In the genomic region with DNA sequence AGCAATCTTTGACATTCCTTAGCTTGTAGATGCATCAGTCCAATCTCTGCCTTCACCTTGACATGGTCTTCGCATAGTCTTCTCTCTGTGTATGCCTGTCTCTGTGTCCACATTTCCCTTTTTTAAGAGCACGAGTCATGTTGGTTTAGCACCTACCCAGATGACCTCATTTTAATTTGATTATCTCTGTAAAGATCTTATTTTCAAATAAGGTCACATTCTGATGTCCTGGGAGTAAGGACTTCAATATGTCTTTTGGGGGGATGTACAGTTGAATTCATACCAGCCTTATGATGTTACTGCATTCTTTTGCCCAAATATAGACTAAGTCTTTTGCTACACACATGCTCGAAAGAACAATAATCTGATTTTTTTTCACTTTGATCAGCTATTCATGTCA, we compare ENCODE assay signal across 31 cellular contexts. TPM values are rescaled to one million over a fixed set of nuclear protein-coding genes. Genes with fewer than 3 reads are reported as not detected.
A peak's percentile ranks its signal among the peaks of the same experiment; 100 is the strongest.
DNase-seq lines count a peak whose midpoint lies in the region; ATAC-seq, FAIRE-seq and TF ChIP-seq lines count a peak whose summit lies in the region.
"Had no signal": no experiment of that assay in that cellular context is flagged by ENCODE, and none has a peak within 500 bp of the region (broad histone marks: within the 10 kb centered on the region; RNA-seq: fewer than 3 reads in every experiment).

No MANE protein-coding gene starts in this region.

- BruUV-seq in endothelial cell of umbilical vein (replicated peaks; lab: Mats Ljungman, UMichigan): no TSS peak

- no peaks in the 10 kb centered on the region for H4K20me1 ChIP-seq in endothelial cell of umbilical vein (replicated peaks; ENCODE audit: control insufficient read depth, extremely low read depth, insufficient read depth, low read length)

- ATAC-seq in A549 (peak in 1 of 2 experiments; percentile 23; a peak in 1 of 6 replicates), GM19023 (IDR thresholded peaks at IDR 0.05; ENCODE audit: unreplicated experiment) (no peak), GM18870 (IDR thresholded peaks at IDR 0.05; ENCODE audit: unreplicated experiment) (no peak)
- ATAC-seq: activated CD8-positive, alpha-beta memory T cell treated with anti-CD3 and anti-CD28 coated beads, Interleukin-2, amount 10 ng/mL, durations not matched to agents 7 days and 5 days; esophagus mucosa; left cardiac atrium; pancreas; right cardiac atrium; stimulated activated memory B cell treated with anti-CD40 and anti-IgM and Interleukin-4, amounts not matched to agents 10 μg/mL and 1 μg/mL and 100 μg/mL, for 72 hours had no signal

- POLR2A ChIA-PET in A549 (lab: Yijun Ruan, JAX) (no interaction called here), endothelial cell of umbilical vein (lab: Charles Lee) (no interaction called here)
- POLR2A ChIA-PET in CD8-positive, alpha-beta memory T cell (lab: Charles Lee): no interaction called here

- H3K36me3 ChIP-seq in CD8-positive, alpha-beta memory T cell (ENCODE audit: insufficient read depth, low read length): no peaks in the 10 kb centered on the region
- H3K36me3 ChIP-seq in endothelial cell of umbilical vein (ENCODE audit: control insufficient read depth in 2 of 2, extremely low read depth in 1 of 2, insufficient read depth in 2 of 2, low read length in 2 of 2): no peaks in the 10 kb centered on the region
- H3K36me3 ChIP-seq: cardiac muscle cell, pancreas had no signal

- H3K9me3 ChIP-seq in A549: no peaks in the 10 kb centered on the region
- H3K9me3 ChIP-seq in CD8-positive, alpha-beta memory T cell (ENCODE audit: low read length): no peaks in the 10 kb centered on the region
- no peaks in the 10 kb centered on the region for H3K9me3 ChIP-seq in endothelial cell of umbilical vein (replicated peaks; ENCODE audit: control insufficient read depth, insufficient read depth, low read length)
- H3K9me3 ChIP-seq: pancreas had no signal

- H3K9me3 Mint-ChIP-seq in CD8-positive, alpha-beta memory T cell: no peaks in the 10 kb centered on the region
- H3K9me3 Mint-ChIP-seq: activated CD4-positive, alpha-beta T cell treated with anti-CD3 and anti-CD28 coated beads, Interleukin-2, amount 10 ng/mL, durations not matched to agents 24 days and 14 days; activated naive CD4-positive, alpha-beta T cell treated with anti-CD3 and anti-CD28 coated beads, Interleukin-2, amount 10 ng/mL, durations not matched to agents 7 days and 5 days; stimulated activated memory B cell treated with anti-CD40 and anti-IgM and Interleukin-4, amounts not matched to agents 10 μg/mL and 1 μg/mL and 100 μg/mL, for 72 hours had no signal

- FAIRE-seq in A549 (lab: Jason Lieb, UNC) (no peak), endothelial cell of umbilical vein (lab: Jason Lieb, UNC) (no peak)
- FAIRE-seq: GM12892 had no signal

- dilution Hi-C loops in endothelial cell of umbilical vein (cut with MboI; ENCODE audit: extremely low pct_ligation_motif_present, low sequenced_read_pairs): no loop called here

- H3K27ac ChIP-seq in A549 (no peak overlapping the region), endothelial cell of umbilical vein (ENCODE audit: insufficient read depth, low read depth, low read length) (no peak overlapping the region)
- no peak overlapping the region for H3K27ac ChIP-seq in CD8-positive, alpha-beta memory T cell (ENCODE audit: low read depth, low read length)
- H3K27ac ChIP-seq: cardiac muscle cell, pancreas, RWPE1 had no signal

- peak overlapping the region in 7 of 8 donors; percentile 20 to 88 (median 26) for H3K27ac Mint-ChIP-seq in CD8-positive, alpha-beta memory T cell
- H3K27ac Mint-ChIP-seq: activated CD4-positive, alpha-beta T cell treated with anti-CD3 and anti-CD28 coated beads, Interleukin-2, amount 10 ng/mL, durations not matched to agents 24 days and 14 days; activated CD8-positive, alpha-beta memory T cell treated with anti-CD3 and anti-CD28 coated beads, Interleukin-2, amount 10 ng/mL, durations not matched to agents 7 days and 5 days; activated naive CD4-positive, alpha-beta T cell treated with anti-CD3 and anti-CD28 coated beads, Interleukin-2, amount 10 ng/mL, durations not matched to agents 7 days and 5 days; stimulated activated memory B cell treated with anti-CD40 and anti-IgM and Interleukin-4, amounts not matched to agents 10 μg/mL and 1 μg/mL and 100 μg/mL, for 72 hours had no signal

- H3K4me3 ChIP-seq in A549: no peak overlapping the region
- no peak overlapping the region for H3K4me3 ChIP-seq in CD8-positive, alpha-beta memory T cell (ENCODE audit: low read length)
- H3K4me3 ChIP-seq in endothelial cell of umbilical vein (replicated peaks in 1 of 3; ENCODE audit: insufficient read depth in 1 of 3, low read depth in 1 of 3, low read length in 3 of 3): no peak overlapping the region
- H3K4me3 ChIP-seq: cardiac muscle cell, pancreas had no signal

- intact Hi-C loops in endothelial cell of umbilical vein (cut with micrococcal nuclease): no loop called here

- TF ChIP-seq RAD21 in A549 (conservative IDR thresholded peaks at IDR 0.05 in 1 of 2, IDR thresholded peaks at IDR 0.05 in 1 of 2): no peak

- no peak for TF ChIP-seq EP300 in A549 (IDR thresholded peaks at IDR 0.05)

- H3K9ac ChIP-seq in endothelial cell of umbilical vein (replicated peaks; ENCODE audit: extremely low read depth, insufficient read depth, low read length): no peak overlapping the region

- peak overlapping the region in 1 of 7 donors; percentile 10 for H3K4me3 Mint-ChIP-seq in CD8-positive, alpha-beta memory T cell
- H3K4me3 Mint-ChIP-seq: activated CD4-positive, alpha-beta T cell treated with anti-CD3 and anti-CD28 coated beads, Interleukin-2, amount 10 ng/mL, durations not matched to agents 24 days and 14 days; activated CD8-positive, alpha-beta memory T cell treated with anti-CD3 and anti-CD28 coated beads, Interleukin-2, amount 10 ng/mL, durations not matched to agents 7 days and 5 days; activated naive CD4-positive, alpha-beta T cell treated with anti-CD3 and anti-CD28 coated beads, Interleukin-2, amount 10 ng/mL, durations not matched to agents 7 days and 5 days; stimulated activated memory B cell treated with anti-CD40 and anti-IgM and Interleukin-4, amounts not matched to agents 10 μg/mL and 1 μg/mL and 100 μg/mL, for 72 hours had no signal

- H3K4me1 Mint-ChIP-seq in CD8-positive, alpha-beta memory T cell: peaks cover 8 to 18% (median 13%) of the 10 kb centered on the region in 3 donors
- H3K4me1 Mint-ChIP-seq: stimulated activated memory B cell treated with anti-CD40 and anti-IgM and Interleukin-4, amounts not matched to agents 10 μg/mL and 1 μg/mL and 100 μg/mL, for 72 hours had no signal

- no peaks in the 10 kb centered on the region for H3K4me1 ChIP-seq in A549
- no peaks in the 10 kb centered on the region for H3K4me1 ChIP-seq in CD8-positive, alpha-beta memory T cell (ENCODE audit: insufficient read depth, low read length)
- no peaks in the 10 kb centered on the region for H3K4me1 ChIP-seq in endothelial cell of umbilical vein (ENCODE audit: control insufficient read depth, extremely low read depth, insufficient read depth, low read length)
- H3K4me1 ChIP-seq: pancreas had no signal

- CTCF ChIA-PET in A549 (lab: Yijun Ruan, JAX): no interaction called here
- CTCF ChIA-PET in CD8-positive, alpha-beta memory T cell (lab: Charles Lee): no interaction called here
- CTCF ChIA-PET in endothelial cell of umbilical vein (lab: Charles Lee): no interaction called here

- H3K27me3 ChIP-seq in CD8-positive, alpha-beta memory T cell (ENCODE audit: insufficient read depth, low read length, poor library complexity, severe bottlenecking): no peaks in the 10 kb centered on the region
- no peaks in the 10 kb centered on the region for H3K27me3 ChIP-seq in endothelial cell of umbilical vein (ENCODE audit: control insufficient read depth in 2 of 2, insufficient read depth in 2 of 2, low read length in 2 of 2)
- H3K27me3 ChIP-seq: pancreas had no signal

- H2AFZ ChIP-seq in endothelial cell of umbilical vein (ENCODE audit: low read depth, low read length): peak overlapping the region; percentile 47

- TF ChIP-seq POLR2A in A549 (IDR thresholded peaks at IDR 0.05; ENCODE audit: low read length) (no peak), endothelial cell of umbilical vein (IDR thresholded peaks at IDR 0.05; ENCODE audit: low read depth, low read length) (no peak)

- TF ChIP-seq CTCF in A549 (IDR thresholded peaks at IDR 0.05) (no peak), endothelial cell of umbilical vein (IDR thresholded peaks at IDR 0.05; ENCODE audit: extremely low read depth in 1 of 2, insufficient read depth in 1 of 2, low read depth in 1 of 2, low read length in 2 of 2) (no peak)

- H3K79me2 ChIP-seq in endothelial cell of umbilical vein (ENCODE audit: control insufficient read depth, insufficient read depth, low read length): no peaks in the 10 kb centered on the region

- 70% methylated on average over 3 of the region's 3 CpGs for WGBS in A549 (ENCODE audit: missing lambda C conversion rate)

- H3K9me1 ChIP-seq in endothelial cell of umbilical vein (replicated peaks; ENCODE audit: control insufficient read depth, extremely low read depth, insufficient read depth, low read length): no peaks in the 10 kb centered on the region

- no peaks in the 10 kb centered on the region for H3K36me3 Mint-ChIP-seq in CD8-positive, alpha-beta memory T cell
- H3K36me3 Mint-ChIP-seq: activated CD8-positive, alpha-beta memory T cell treated with anti-CD3 and anti-CD28 coated beads, Interleukin-2, amount 10 ng/mL, durations not matched to agents 7 days and 5 days; activated naive CD4-positive, alpha-beta T cell treated with anti-CD3 and anti-CD28 coated beads, Interleukin-2, amount 10 ng/mL, durations not matched to agents 7 days and 5 days; stimulated activated memory B cell treated with anti-CD40 and anti-IgM and Interleukin-4, amounts not matched to agents 10 μg/mL and 1 μg/mL and 100 μg/mL, for 72 hours had no signal

- no peak for DNase-seq in A549 (ENCODE audit: low read depth in 1 of 2, low spot score in 1 of 2)
- peak in 1 of 5 donors; percentile 11 for DNase-seq in CD8-positive, alpha-beta memory T cell
- peak; percentile 36 for DNase-seq in M059J (ENCODE audit: low read depth)
- DNase-seq in endothelial cell of umbilical vein (ENCODE audit: low read depth, low spot score): no peak
- DNase-seq in SKM-1 (lab: John Stamatoyannopoulos, UW; ENCODE audit: unreplicated experiment): no peak
- DNase-seq in NCI-H510A (lab: John Stamatoyannopoulos, UW): no peak
- DNase-seq: activated CD4-positive, alpha-beta T cell treated with anti-CD3 and anti-CD28 coated beads, Interleukin-2, amount 10 ng/mL, durations not matched to agents 24 days and 14 days; activated CD8-positive, alpha-beta memory T cell treated with anti-CD3 and anti-CD28 coated beads, Interleukin-2, amount 10 ng/mL, durations not matched to agents 7 days and 5 days; activated naive CD4-positive, alpha-beta T cell treated with anti-CD3 and anti-CD28 coated beads, Interleukin-2, amount 10 ng/mL, durations not matched to agents 7 days and 5 days; amygdala; C1 segment of cervical spinal cord; cortex of kidney; KBM-7; left cardiac atrium; MM.1S; NCI-H1417 treated with DMSO at 0.1 percent for 48 hours; NCI-H2081; NCI-H2227 treated with DMSO at 0.1 percent for 48 hours; NCI-H774; pancreas; right cardiac atrium; stimulated activated CD4-positive, alpha-beta T cell treated with anti-CD3 and anti-CD28 coated beads, Interleukin-4, amount 100 ng/mL, for 24 hours had no signal

- no peak overlapping the region for H3K4me2 ChIP-seq in A549
- H3K4me2 ChIP-seq in endothelial cell of umbilical vein (ENCODE audit: insufficient read depth, low read length): no peak overlapping the region

- H3K27me3 Mint-ChIP-seq in CD8-positive, alpha-beta memory T cell: peaks cover 0 to 4% of the 10 kb centered on the region in 2 donors
- H3K27me3 Mint-ChIP-seq: stimulated activated memory B cell treated with anti-CD40 and anti-IgM and Interleukin-4, amounts not matched to agents 10 μg/mL and 1 μg/mL and 100 μg/mL, for 72 hours had no signal

RNA-seq across cellular contexts. Expression of a gene that starts 6.9 kb away (rescaled TPM):
- 0.32 and 0.48 TPM in 2 replicates for polyA plus RNA-seq in A549 (2011; rRNA removed)
- polyA plus RNA-seq in A549 (2012; cell fraction: cytosol; rRNA removed): 0.06 and 0.11 TPM in 2 replicates
- 0.05 and 0.15 TPM in 2 replicates for polyA plus RNA-seq in A549 (2012; cell fraction: nucleus; rRNA removed)
- 0.10 to 0.17 TPM (median 0.15 TPM) in 3 replicates for polyA plus RNA-seq in A549 (2017; fragmentation: RNase III; extraction: RNeasy Plus Mini Kit Qiagen cat#74134 plus additional on column Dnase treatment)
- polyA minus RNA-seq in A549 (2011; rRNA and poly(A)+ RNA removed): 1.3 and 1.5 TPM in 2 replicates
- under 1 TPM; 0.02 to 0.09 TPM for total RNA-seq in CD8-positive, alpha-beta memory T cell
- 0.01 TPM for polyA plus RNA-seq in CD8-positive, alpha-beta memory T cell
- total RNA-seq in M059J (2014; rRNA removed; shearing (Covaris generic)): 0.10 TPM in 1 of 2 replicates, not detected in the other
- total RNA-seq in endothelial cell of umbilical vein: 0.30 and 0.49 TPM in 2 replicates
- polyA plus RNA-seq in endothelial cell of umbilical vein: 0.13 and 0.21 TPM in 2 replicates
- polyA plus RNA-seq in endothelial cell of umbilical vein (2011; cell fraction: cytosol; rRNA removed): 0.14 and 0.25 TPM in 2 replicates
- 0.55 and 0.76 TPM in 2 replicates for polyA plus RNA-seq in endothelial cell of umbilical vein (2011; cell fraction: nucleus; rRNA removed)
- polyA plus RNA-seq in endothelial cell of umbilical vein (2012): 0.52 and 0.83 TPM in 2 replicates
- 1.3 and 2.0 TPM in 2 replicates for polyA minus RNA-seq in endothelial cell of umbilical vein
- not detected for polyA minus RNA-seq in endothelial cell of umbilical vein (2011; cell fraction: cytosol; rRNA and poly(A)+ RNA removed)
- 3.7 and 4.2 TPM in 2 replicates for polyA minus RNA-seq in endothelial cell of umbilical vein (2011; cell fraction: nucleus; rRNA and poly(A)+ RNA removed)
- total RNA-seq: activated CD4-positive, alpha-beta T cell treated with anti-CD3 and anti-CD28 coated beads, Interleukin-2, amount 10 ng/mL, durations not matched to agents 24 days and 14 days; esophagus mucosa; HT1080; T-helper 2 cell treated with Interferon-gamma antibody and Interleukin-4, amounts not matched to agents 100 ng/mL and 5 ng/mL, for 36 hours had no signal

RNA-seq across cellular contexts. Expression of a gene that starts 7.1 kb away (rescaled TPM):
- 73.8 and 80.2 TPM in 2 replicates for polyA plus RNA-seq in A549 (2011; rRNA removed)
- 22.6 and 29.1 TPM in 2 replicates for polyA plus RNA-seq in A549 (2012; cell fraction: cytosol; rRNA removed)
- 16.2 and 24.7 TPM in 2 replicates for polyA plus RNA-seq in A549 (2012; cell fraction: nucleus; rRNA removed)
- polyA plus RNA-seq in A549 (2017; fragmentation: RNase III; extraction: RNeasy Plus Mini Kit Qiagen cat#74134 plus additional on column Dnase treatment): 54.9 to 59.2 TPM (median 57.8 TPM) in 3 replicates
- polyA minus RNA-seq in A549 (2011; rRNA and poly(A)+ RNA removed): 68.0 and 86.0 TPM in 2 replicates
- total RNA-seq in CD8-positive, alpha-beta memory T cell: 10 to 100 TPM; 40.8 to 42.0 TPM
- 68.2 TPM for polyA plus RNA-seq in CD8-positive, alpha-beta memory T cell
- total RNA-seq in M059J (2014; rRNA removed; shearing (Covaris generic)): 123 and 221 TPM in 2 replicates
- 73.7 and 90.0 TPM in 2 replicates for total RNA-seq in endothelial cell of umbilical vein
- polyA plus RNA-seq in endothelial cell of umbilical vein: 78.7 and 82.7 TPM in 2 replicates
- 66.0 and 69.5 TPM in 2 replicates for polyA plus RNA-seq in endothelial cell of umbilical vein (2011; cell fraction: cytosol; rRNA removed)
- polyA plus RNA-seq in endothelial cell of umbilical vein (2011; cell fraction: nucleus; rRNA removed): 42.0 and 58.0 TPM in 2 replicates
- 106 and 124 TPM in 2 replicates for polyA plus RNA-seq in endothelial cell of umbilical vein (2012)
- polyA minus RNA-seq in endothelial cell of umbilical vein: 136 and 172 TPM in 2 replicates
- 24.1 TPM for polyA minus RNA-seq in endothelial cell of umbilical vein (2011; cell fraction: cytosol; rRNA and poly(A)+ RNA removed)
- 56.3 and 60.3 TPM in 2 replicates for polyA minus RNA-seq in endothelial cell of umbilical vein (2011; cell fraction: nucleus; rRNA and poly(A)+ RNA removed)
